Comparison of ENCODE assay signal across 33 cellular contexts in genomic region chr1:14781811-14782210, GRCh38.
"Had no signal": no experiment of that assay in that cellular context is flagged by ENCODE, and none has a peak within 500 bp of the region (broad histone marks: within the 10 kb centered on the region; RNA-seq: fewer than 3 reads in every experiment).

No MANE protein-coding gene starts in this region.

- H3K4me3 ChIP-seq: adrenal gland, ascending aorta, body of pancreas, breast epithelium had no signal

- H3K9me3 ChIP-seq: adrenal gland, ascending aorta, body of pancreas, breast epithelium had no signal

- H3K27me3 ChIP-seq: adrenal gland, ascending aorta, body of pancreas, brain microvascular endothelial cell, breast epithelium had no signal

- H3K27ac ChIP-seq: adrenal gland, ascending aorta, body of pancreas, brain microvascular endothelial cell, breast epithelium had no signal

- ATAC-seq: activated naive CD4-positive, alpha-beta T cell treated with anti-CD3 and anti-CD28 coated beads, Interleukin-2, amount 50 U/mL, for 72 hours; activated naive CD8-positive, alpha-beta T cell treated with anti-CD3 and anti-CD28 coated beads, Interleukin-2, amount 50 U/mL, for 24 hours; activated T-cell treated with anti-CD3 and anti-CD28 coated beads, Interleukin-2, amount 50 U/mL, for 4 hours; activated T-cell treated with anti-CD3 and anti-CD28 coated beads, Interleukin-2, amount 50 U/mL, for 72 hours; activated T-helper 17 cell treated with anti-CD3 and anti-CD28 coated beads, Interleukin-2, amount 50 U/mL, for 72 hours; body of pancreas had no signal

- H3K4me1 ChIP-seq: adrenal gland, ascending aorta, breast epithelium had no signal

- DNase-seq: activated effector memory CD4-positive, alpha-beta T cell treated with anti-CD3 and anti-CD28 coated beads, Interleukin-2, amount 50 U/mL, for 16 hours; activated effector memory CD4-positive, alpha-beta T cell treated with Interleukin-2 at 50 U/mL for 16 hours; activated gamma-delta T cell; activated gamma-delta T cell treated with Interleukin-2 at 50 U/mL for 16 hours; activated naive CD4-positive, alpha-beta T cell; activated naive CD4-positive, alpha-beta T cell treated with anti-CD3 and anti-CD28 coated beads for 36 hours; activated naive CD4-positive, alpha-beta T cell treated with anti-CD3 and anti-CD28 coated beads, Interleukin-2, amount 10 ng/mL, durations not matched to agents 7 days and 5 days; activated naive CD4-positive, alpha-beta T cell treated with anti-CD3 and anti-CD28 coated beads, Interleukin-2, amount 50 U/mL, for 16 hours; activated naive CD4-positive, alpha-beta T cell treated with Interleukin-2 at 50 U/mL for 16 hours; activated naive CD8-positive, alpha-beta T cell treated with anti-CD3 and anti-CD28 coated beads for 36 hours; activated naive CD8-positive, alpha-beta T cell treated with anti-CD3 and anti-CD28 coated beads, Interleukin-2, amount 10 ng/mL, durations not matched to agents 7 days and 5 days; activated naive CD8-positive, alpha-beta T cell treated with anti-CD3 and anti-CD28 coated beads, Interleukin-2, amount 50 U/mL, for 24 hours; activated T-cell treated with anti-CD3 and anti-CD28 coated beads, Interleukin-2, amount 50 U/mL, for 1 hour; activated T-cell treated with anti-CD3 and anti-CD28 coated beads, Interleukin-2, amount 50 U/mL, for 24 hours; activated T-cell treated with anti-CD3 and anti-CD28 coated beads, Interleukin-2, amount 50 U/mL, for 4 hours; activated T-cell treated with anti-CD3 and anti-CD28 coated beads, Interleukin-2, amount 50 U/mL, for 48 hours; activated T-cell treated with anti-CD3 and anti-CD28 coated beads, Interleukin-2, amount 50 U/mL, for 72 hours; adrenal gland; amniotic stem cell; amygdala; anterior cingulate cortex; aorta; body of pancreas; brain microvascular endothelial cell; caudate nucleus; central memory CD4-positive, alpha-beta T cell; cerebellar nuclear complex had no signal

- FAIRE-seq: astrocyte, bronchial epithelial cell had no signal

- H3K36me3 ChIP-seq: adrenal gland, ascending aorta, brain microvascular endothelial cell, breast epithelium had no signal
